Comparison of ENCODE assay signal across 18 cellular contexts in genomic region chr13:112728375-112729126, GRCh38. TPM values are rescaled to one million over a fixed set of nuclear protein-coding genes. Genes with fewer than 3 reads are reported as not detected.
DNase-seq lines count a peak whose midpoint lies in the region; ATAC-seq and TF ChIP-seq lines count a peak whose summit lies in the region.
"Had no signal": no experiment of that assay in that cellular context is flagged by ENCODE, and none has a peak within 500 bp of the region (broad histone marks: within the 10 kb centered on the region; RNA-seq: fewer than 3 reads in every experiment).

No MANE protein-coding gene starts in this region.

- no peak overlapping the region for H2BK120ac ChIP-seq in mesenchymal stem cell (ENCODE audit: low read depth, low read length)

- peak overlapping the region; percentile 9 for H4K91ac ChIP-seq in mesenchymal stem cell (ENCODE audit: low read length)

- no peak overlapping the region for H3K9ac ChIP-seq in mesenchymal stem cell (ENCODE audit: low read length)

- peak; percentile 28 for DNase-seq in H7
- DNase-seq in WTC11 (ENCODE audit: low spot score) = no peak
- no peak for DNase-seq in mesenchymal stem cell
- peak; percentile 48 for DNase-seq in sciatic nerve (ENCODE audit: low spot score)
- no peak for DNase-seq in Calu3
- no peak for DNase-seq in activated effector memory CD4-positive, alpha-beta T cell treated with anti-CD3 and anti-CD28 coated beads, Interleukin-2, amount 50 U/mL, for 16 hours
- DNase-seq: ACHN; CD4-positive, alpha-beta T cell; DND-41; GDM1; Karpas-422; MM.1S; NCI-H1105; NCI-H1694 treated with DMSO at 0.1 percent for 48 hours; NCI-H774; SIG-M5 had no signal

- H3K9me3 Mint-ChIP-seq in WTC11 (no peaks in the 10 kb centered on the region), Calu3 (ENCODE audit: low read depth, unreplicated experiment) (no peaks in the 10 kb centered on the region)
- H3K9me3 Mint-ChIP-seq: CD4-positive, alpha-beta T cell had no signal

- POLR2A ChIA-PET in WTC11 (lab: Charles Lee) = no interaction called here

- 97% methylated on average over 29 of the region's 34 CpGs for WGBS in mesenchymal stem cell

- H3K36me3 Mint-ChIP-seq in WTC11 (peaks cover 4% of the 10 kb centered on the region), Calu3 (ENCODE audit: insufficient read depth, unreplicated experiment) (peaks cover 5% of the 10 kb centered on the region)

- CTCF ChIA-PET in WTC11 (lab: Charles Lee) (no interaction called here), Calu3 (lab: Charles Lee) (no interaction called here)

- no TSS peak for BruUV-seq in Calu3 (replicated peaks; lab: Mats Ljungman, UMichigan)

- H3K27me3 ChIP-seq in H7 (ENCODE audit: control insufficient read depth, insufficient read depth, low read length) (no peaks in the 10 kb centered on the region), mesenchymal stem cell (ENCODE audit: control insufficient read depth in 1 of 2, insufficient read depth in 1 of 2, low read length in 2 of 2) (no peaks in the 10 kb centered on the region)

- H3K27ac Mint-ChIP-seq in WTC11 (peak overlapping the region; percentile 91), Calu3 (ENCODE audit: unreplicated experiment) (no peak overlapping the region)
- H3K27ac Mint-ChIP-seq: CD4-positive, alpha-beta T cell had no signal

- H3K23ac ChIP-seq in mesenchymal stem cell (ENCODE audit: low read length in 2 of 2) = no peak overlapping the region

- no peak overlapping the region for H2AK5ac ChIP-seq in mesenchymal stem cell (ENCODE audit: low read length, severe bottlenecking)

- H3K4ac ChIP-seq in mesenchymal stem cell (ENCODE audit: low read depth in 1 of 2, low read length in 2 of 2) = no peak overlapping the region

- ATAC-seq in WTC11 (no peak), sciatic nerve (no peak), GM19351 (IDR thresholded peaks at IDR 0.05; ENCODE audit: unreplicated experiment) (no peak)
- ATAC-seq: Panc1 had no signal

- no peaks in the 10 kb centered on the region; the same call in 1 of the 2 replicates for H3K36me3 ChIP-seq in H7 (replicated peaks; ENCODE audit: control insufficient read depth, insufficient read depth, low read length)
- peaks cover 0 to 19% of the 10 kb centered on the region in 2 experiments for H3K36me3 ChIP-seq in mesenchymal stem cell (ENCODE audit: control insufficient read depth in 1 of 2, insufficient read depth in 2 of 2, low read depth in 1 of 2, low read length in 2 of 2)

- no peak overlapping the region for H3K4me3 ChIP-seq in H7 (ENCODE audit: insufficient read depth, low read depth, low read length)
- H3K4me3 ChIP-seq in mesenchymal stem cell (ENCODE audit: insufficient read depth in 1 of 2, low read depth in 1 of 2, low read length in 2 of 2) = no peak overlapping the region

- H3K18ac ChIP-seq in mesenchymal stem cell (ENCODE audit: low read depth in 1 of 2, low read length in 2 of 2) = no peak overlapping the region

- H3K4me3 Mint-ChIP-seq in WTC11 (no peak overlapping the region), Calu3 (ENCODE audit: low read depth, unreplicated experiment) (no peak overlapping the region)
- H3K4me3 Mint-ChIP-seq: CD4-positive, alpha-beta T cell had no signal

- no peak overlapping the region for H2AFZ ChIP-seq in mesenchymal stem cell (ENCODE audit: low read depth, low read length)

- peak overlapping the region; percentile 5 for H4K8ac ChIP-seq in mesenchymal stem cell (ENCODE audit: low read length)

- H3K27me3 Mint-ChIP-seq in WTC11 (ENCODE audit: low read depth) = no peaks in the 10 kb centered on the region
- no peaks in the 10 kb centered on the region for H3K27me3 Mint-ChIP-seq in Calu3 (ENCODE audit: unreplicated experiment)
- H3K27me3 Mint-ChIP-seq: CD4-positive, alpha-beta T cell had no signal

- intact Hi-C loops in sciatic nerve (cut with DNase I) = no loop called here
- intact Hi-C loops in Calu3 (cut with micrococcal nuclease; ENCODE audit: unreplicated experiment) = no loop called here

- H2BK5ac ChIP-seq in mesenchymal stem cell (ENCODE audit: low read depth, low read length, poor library complexity, severe bottlenecking) = no peak overlapping the region

- H3K79me1 ChIP-seq in mesenchymal stem cell (replicated peaks; ENCODE audit: low read length, poor library complexity, severe bottlenecking) = peaks cover 58% of the 10 kb centered on the region

- no peak overlapping the region for H3K4me2 ChIP-seq in mesenchymal stem cell (ENCODE audit: low read length, poor library complexity, severe bottlenecking)

- no peak overlapping the region for H2BK12ac ChIP-seq in mesenchymal stem cell (ENCODE audit: low read length in 2 of 2)

- peaks cover 16% of the 10 kb centered on the region for H3K4me1 ChIP-seq in mesenchymal stem cell (ENCODE audit: control insufficient read depth, insufficient read depth, low read depth, low read length)

- no peak overlapping the region for H3K27ac ChIP-seq in mesenchymal stem cell (ENCODE audit: low read length, poor library complexity, severe bottlenecking)

- TF ChIP-seq CTCF in WTC11 (IDR thresholded peaks at IDR 0.05) = no peak
- TF ChIP-seq CTCF in Calu3 (IDR thresholded peaks at IDR 0.05; ENCODE audit: unreplicated experiment) = no peak

- no peak overlapping the region for H3K14ac ChIP-seq in mesenchymal stem cell (ENCODE audit: low read length in 2 of 2)

- no peak overlapping the region for H2BK15ac ChIP-seq in mesenchymal stem cell (ENCODE audit: low read depth, poor library complexity, severe bottlenecking)

- H3K9me3 ChIP-seq in mesenchymal stem cell (ENCODE audit: control insufficient read depth, low read length) = no peaks in the 10 kb centered on the region

- H3K4me1 Mint-ChIP-seq in WTC11 (peaks cover 93% of the 10 kb centered on the region), Calu3 (ENCODE audit: low read depth, unreplicated experiment) (peaks cover 31% of the 10 kb centered on the region)

TF ChIP-seq in WTC11, 78 proteins besides CTCF, POLR2A, EP300 and RAD21 (continues in another document):
- TF ChIP-seq AFF4 (CRISPR knock-in tag; IDR thresholded peaks at IDR 0.05; ENCODE audit: borderline replicate concordance) = no peak
- no peak for TF ChIP-seq PRDM15 (CRISPR knock-in tag; IDR thresholded peaks at IDR 0.05)

RNA-seq across cellular contexts. Expression of gene ATP11A, which starts 38.7 kb away (rescaled TPM):
- 9.9 and 14.7 TPM in 2 replicates for total RNA-seq in H7 (2014; rRNA removed; shearing (Covaris generic))
- total RNA-seq in WTC11 (2021) = 100 to 133 TPM (median 126 TPM) in 3 replicates
- polyA plus RNA-seq in mesenchymal stem cell (2013, experiment 1 of 2) = 8.0 TPM
- polyA plus RNA-seq in mesenchymal stem cell (2013, experiment 2 of 2) = 8.2 TPM
- 75.6 TPM for total RNA-seq in sciatic nerve
- 113 and 115 TPM in 2 replicates for total RNA-seq in Calu3 (2022)

Comparison
In these comparisons a context has a peak if more than half of its experiments do, and no peak if none do; other contexts are left out.
1. DNase-seq: peak in H7 (single experiment) and sciatic nerve (single experiment); none in WTC11 (single experiment), mesenchymal stem cell (single experiment), Calu3 (single experiment) and activated effector memory CD4-positive, alpha-beta T cell treated with anti-CD3 and anti-CD28 coated beads, Interleukin-2, amount 50 U/mL, for 16 hours (single experiment).